Comparison of ENCODE assay signal across 25 cellular contexts in the genomic region with DNA sequence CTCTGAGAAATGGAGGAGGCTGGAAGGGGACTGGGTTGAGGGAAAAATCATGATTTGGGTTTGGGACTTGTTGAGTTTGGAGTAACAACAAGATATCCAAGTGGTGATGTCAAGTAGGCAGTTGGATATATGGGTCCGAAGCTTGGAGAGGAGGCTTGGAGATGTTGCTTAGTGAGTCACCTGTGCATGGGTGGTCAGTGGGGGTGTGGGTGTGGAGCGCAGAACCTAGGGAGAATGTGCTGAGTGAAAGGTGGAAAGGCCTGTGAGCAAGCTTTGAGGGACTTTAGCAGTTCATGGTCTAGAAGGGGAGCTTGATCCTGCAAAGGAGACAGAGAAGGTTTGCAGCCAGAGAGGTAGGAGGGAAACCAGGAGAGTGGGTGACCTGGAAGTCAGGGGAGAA.
"Had no signal": no experiment of that assay in that cellular context is flagged by ENCODE, and none has a peak within 500 bp of the region (broad histone marks: within the 10 kb centered on the region; RNA-seq: fewer than 3 reads in every experiment).

No MANE protein-coding gene starts in this region.

- H3K27ac Mint-ChIP-seq: naive thymus-derived CD4-positive, alpha-beta T cell; nephron; neural progenitor cell; progenitor cell of endocrine pancreas; stimulated activated naive B cell treated with anti-CD40 and anti-IgM and Interleukin-4, amounts not matched to agents 10 μg/mL and 1 μg/mL and 100 μg/mL, for 72 hours; stimulated activated naive CD8-positive, alpha-beta T cell treated with anti-CD3 and anti-CD28 coated beads, Interleukin-15, Interleukin-2, amounts not matched to agents 100 ng/mL and 50 ng/mL, for 24 hours had no signal

- H3K9me3 Mint-ChIP-seq: naive thymus-derived CD4-positive, alpha-beta T cell; neural progenitor cell; stimulated activated naive B cell treated with anti-CD40 and anti-IgM and Interleukin-4, amounts not matched to agents 10 μg/mL and 1 μg/mL and 100 μg/mL, for 72 hours; stimulated activated naive CD8-positive, alpha-beta T cell treated with anti-CD3 and anti-CD28 coated beads, Interleukin-15, Interleukin-2, amounts not matched to agents 100 ng/mL and 50 ng/mL, for 24 hours had no signal

- H3K9me3 ChIP-seq: left lung, ovary, right lobe of liver, thoracic aorta, tibial nerve, upper lobe of right lung, uterus had no signal

- H3K27me3 ChIP-seq: dorsolateral prefrontal cortex, ovary, right lobe of liver, tibial nerve, upper lobe of right lung, uterus had no signal

- H3K4me3 ChIP-seq: dorsolateral prefrontal cortex, left lung, neural progenitor cell, ovary, right lobe of liver, thoracic aorta, tibial nerve, upper lobe of right lung, uterus had no signal

- H3K36me3 ChIP-seq: neural progenitor cell, ovary, right lobe of liver, uterus had no signal

- H2AFZ ChIP-seq: neural progenitor cell had no signal

- DNase-seq: dorsolateral prefrontal cortex; effector CD4-positive, alpha-beta T cell; head of caudate nucleus; kidney; left cardiac atrium; left lung; mesenchymal stem cell; midbrain; naive thymus-derived CD4-positive, alpha-beta T cell; ovary; right lobe of liver; small intestine; stimulated activated CD4-positive, alpha-beta T cell treated with anti-CD3 and anti-CD28 coated beads, Interleukin-15, amount 100 ng/mL, for 24 hours; stimulated activated CD4-positive, alpha-beta T cell treated with anti-CD3 and anti-CD28 coated beads, Interleukin-2, amount 100 ng/mL, for 48 hours; stimulated activated naive B cell treated with anti-CD40 and anti-IgM and Interleukin-4, amounts not matched to agents 10 μg/mL and 1 μg/mL and 100 μg/mL, for 72 hours; upper lobe of right lung; uterus had no signal

- H3K9ac ChIP-seq: neural progenitor cell had no signal

- H3K27me3 Mint-ChIP-seq: progenitor cell of endocrine pancreas; stimulated activated naive B cell treated with anti-CD40 and anti-IgM and Interleukin-4, amounts not matched to agents 10 μg/mL and 1 μg/mL and 100 μg/mL, for 72 hours; stimulated activated naive CD8-positive, alpha-beta T cell treated with anti-CD3 and anti-CD28 coated beads, Interleukin-15, Interleukin-2, amounts not matched to agents 100 ng/mL and 50 ng/mL, for 24 hours had no signal

- H3K27ac ChIP-seq: left lung, neural progenitor cell, ovary, right lobe of liver, thoracic aorta, tibial nerve, upper lobe of right lung had no signal

- H3K4me2 ChIP-seq: neural progenitor cell had no signal

- H3K4me3 Mint-ChIP-seq: naive thymus-derived CD4-positive, alpha-beta T cell; nephron; neural progenitor cell; stimulated activated naive B cell treated with anti-CD40 and anti-IgM and Interleukin-4, amounts not matched to agents 10 μg/mL and 1 μg/mL and 100 μg/mL, for 72 hours; stimulated activated naive CD8-positive, alpha-beta T cell treated with anti-CD3 and anti-CD28 coated beads, Interleukin-15, Interleukin-2, amounts not matched to agents 100 ng/mL and 50 ng/mL, for 24 hours had no signal

- FAIRE-seq: colon, frontal cortex, kidney, small intestine had no signal
